In the genomic region with DNA sequence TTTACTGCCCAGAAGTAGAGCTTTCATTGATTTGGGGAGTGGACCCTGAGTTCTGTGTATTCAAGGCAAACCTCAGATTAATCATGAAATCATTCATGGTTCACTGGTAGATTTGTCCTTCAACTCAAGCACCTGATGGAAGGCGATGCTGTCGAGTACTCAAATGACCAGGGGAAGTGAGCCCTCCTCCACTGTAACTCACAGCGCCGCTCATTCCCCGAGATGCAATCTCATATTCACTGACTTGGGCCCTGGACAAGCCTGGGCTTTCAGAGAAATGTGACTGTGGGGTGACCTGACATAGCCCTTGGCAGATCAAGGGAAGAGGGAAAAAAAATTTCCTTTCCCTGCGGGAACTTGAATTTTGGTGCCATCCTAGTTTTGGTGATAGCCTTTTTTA, we compare ENCODE assay signal across 24 cellular contexts.
DNase-seq lines count a peak whose midpoint lies in the region; ATAC-seq and TF ChIP-seq lines count a peak whose summit lies in the region.
"Had no signal": no experiment of that assay in that cellular context is flagged by ENCODE, and none has a peak within 500 bp of the region (broad histone marks: within the 10 kb centered on the region; RNA-seq: fewer than 3 reads in every experiment).

No MANE protein-coding gene starts in this region.

- peak overlapping the region; percentile 12 for H3K4me3 Mint-ChIP-seq in activated naive CD4-positive, alpha-beta T cell treated with anti-CD3 and anti-CD28 coated beads for 36 hours
- H3K4me3 Mint-ChIP-seq in activated CD8-positive, alpha-beta T cell treated with anti-CD3 and anti-CD28 coated beads for 36 hours, result peak overlapping the region; percentile 42
- peak overlapping the region; percentile 50 to 70 for H3K4me3 Mint-ChIP-seq in effector memory CD8-positive, alpha-beta T cell
- H3K4me3 Mint-ChIP-seq: naive B cell had no signal

- H3K27me3 ChIP-seq in thymus (ENCODE audit: control insufficient read depth, insufficient read depth), result no peaks in the 10 kb centered on the region
- H3K27me3 ChIP-seq: heart left ventricle, Peyer's patch, right atrium auricular region, SJCRH30, vagina had no signal

- TF ChIP-seq CTCF in activated CD8-positive, alpha-beta T cell treated with anti-CD3 and anti-CD28 coated beads for 36 hours (IDR thresholded peaks at IDR 0.05), result no peak
- no peak for TF ChIP-seq CTCF in mucosa of descending colon (IDR thresholded peaks at IDR 0.05)

- peaks cover 2% of the 10 kb centered on the region for H3K9me3 Mint-ChIP-seq in activated naive CD4-positive, alpha-beta T cell treated with anti-CD3 and anti-CD28 coated beads for 36 hours
- peaks cover 2% of the 10 kb centered on the region for H3K9me3 Mint-ChIP-seq in activated CD8-positive, alpha-beta T cell treated with anti-CD3 and anti-CD28 coated beads for 36 hours
- H3K9me3 Mint-ChIP-seq in effector memory CD8-positive, alpha-beta T cell, result no peaks in the 10 kb centered on the region
- H3K9me3 Mint-ChIP-seq: naive B cell had no signal

- peaks cover 32% of the 10 kb centered on the region for H3K36me3 Mint-ChIP-seq in activated naive CD4-positive, alpha-beta T cell treated with anti-CD3 and anti-CD28 coated beads for 36 hours (ENCODE audit: low read depth)
- peaks cover 97% of the 10 kb centered on the region for H3K36me3 Mint-ChIP-seq in activated CD8-positive, alpha-beta T cell treated with anti-CD3 and anti-CD28 coated beads for 36 hours (ENCODE audit: low read depth)
- H3K36me3 Mint-ChIP-seq in effector memory CD8-positive, alpha-beta T cell (ENCODE audit: insufficient read depth), result peaks cover 35% of the 10 kb centered on the region

- peak overlapping the region; percentile 34 for H3K27ac ChIP-seq in thymus (ENCODE audit: low read depth)
- H3K27ac ChIP-seq: BLaER1 treated with 17β-estradiol and CSF1 and Interleukin-3, amounts not matched to agents 10 nM and 100 nM; GM23248; right atrium auricular region; SJCRH30; vagina; WERI-Rb-1 had no signal

- no peak for ATAC-seq in activated CD8-positive, alpha-beta T cell treated with anti-CD3 and anti-CD28 coated beads for 36 hours
- ATAC-seq in effector memory CD8-positive, alpha-beta T cell (replicated peaks), result no peak
- ATAC-seq in mucosa of descending colon (no peak), GM21723 (IDR thresholded peaks at IDR 0.05; ENCODE audit: unreplicated experiment) (no peak)
- ATAC-seq: heart left ventricle, left cardiac atrium had no signal

- H3K4me1 Mint-ChIP-seq in activated naive CD4-positive, alpha-beta T cell treated with anti-CD3 and anti-CD28 coated beads for 36 hours (ENCODE audit: low read depth), result peaks cover 82% of the 10 kb centered on the region
- peaks cover 84% of the 10 kb centered on the region for H3K4me1 Mint-ChIP-seq in activated CD8-positive, alpha-beta T cell treated with anti-CD3 and anti-CD28 coated beads for 36 hours (ENCODE audit: low read depth)
- peaks cover 53 to 55% of the 10 kb centered on the region in 2 donors for H3K4me1 Mint-ChIP-seq in effector memory CD8-positive, alpha-beta T cell (ENCODE audit: low read depth in 2 of 2)

- H3K36me3 ChIP-seq in thymus (ENCODE audit: control insufficient read depth, insufficient read depth) (peaks cover 36% of the 10 kb centered on the region), mucosa of descending colon (ENCODE audit: low read depth) (no peaks in the 10 kb centered on the region)
- H3K36me3 ChIP-seq: SJCRH30, WERI-Rb-1 had no signal

- no peaks in the 10 kb centered on the region for H3K9me3 ChIP-seq in thymus (ENCODE audit: control insufficient read depth)
- H3K9me3 ChIP-seq in mucosa of descending colon, result no peaks in the 10 kb centered on the region
- H3K9me3 ChIP-seq: Peyer's patch, SJCRH30, vagina had no signal

- H3K4me3 ChIP-seq in thymus (ENCODE audit: low read length), result no peak overlapping the region
- H3K4me3 ChIP-seq in mucosa of descending colon, result no peak overlapping the region
- H3K4me3 ChIP-seq: BLaER1 treated with 17β-estradiol and CSF1 and Interleukin-3, amounts not matched to agents 10 nM and 100 nM; GM23248; heart left ventricle; Peyer's patch; right atrium auricular region; SJCRH30; vagina had no signal

- CTCF ChIA-PET in activated naive CD4-positive, alpha-beta T cell treated with anti-CD3 and anti-CD28 coated beads for 36 hours (lab: Charles Lee), result interaction anchor here (0.7 to 2.4 kb wide), 10 partner anchors 8 to 161 kb away, joined by 3 to 17 read pairs (median 4); no protein-coding TSS in a partner anchor
- CTCF ChIA-PET in activated CD8-positive, alpha-beta T cell treated with anti-CD3 and anti-CD28 coated beads for 36 hours (lab: Charles Lee), result interaction anchor here (0.9 to 2.7 kb wide), 16 partner anchors 8 to 200 kb away, joined by 3 to 37 read pairs (median 6); a partner anchor contains a TSS

- POLR2A ChIA-PET in activated CD8-positive, alpha-beta T cell treated with anti-CD3 and anti-CD28 coated beads for 36 hours (lab: Charles Lee), result interaction anchor here (0.8 to 4.4 kb wide), 18 partner anchors 8 to 370 kb away, joined by 3 to 60 read pairs (median 8); a partner anchor contains a TSS

- no peaks in the 10 kb centered on the region for H3K27me3 Mint-ChIP-seq in activated naive CD4-positive, alpha-beta T cell treated with anti-CD3 and anti-CD28 coated beads for 36 hours (ENCODE audit: low read depth)
- no peaks in the 10 kb centered on the region for H3K27me3 Mint-ChIP-seq in activated CD8-positive, alpha-beta T cell treated with anti-CD3 and anti-CD28 coated beads for 36 hours
- no peaks in the 10 kb centered on the region for H3K27me3 Mint-ChIP-seq in effector memory CD8-positive, alpha-beta T cell
- H3K27me3 Mint-ChIP-seq: naive B cell had no signal

- H3K4me1 ChIP-seq in thymus (ENCODE audit: control insufficient read depth, insufficient read depth, low read length), result peaks cover 32% of the 10 kb centered on the region
- peaks cover 24% of the 10 kb centered on the region for H3K4me1 ChIP-seq in mucosa of descending colon (ENCODE audit: low read depth)

- DNase-seq in activated naive CD4-positive, alpha-beta T cell treated with anti-CD3 and anti-CD28 coated beads for 36 hours, result no peak
- DNase-seq in activated naive CD4-positive, alpha-beta T cell (lab: John Stamatoyannopoulos, UW), result no peak
- DNase-seq in activated CD8-positive, alpha-beta T cell treated with anti-CD3 and anti-CD28 coated beads for 36 hours, result no peak
- no peak for DNase-seq in effector memory CD8-positive, alpha-beta T cell
- DNase-seq in mucosa of descending colon (no peak), NCI-H82 treated with DMSO at 0.1 percent for 48 hours (lab: John Stamatoyannopoulos, UW; ENCODE audit: unreplicated experiment) (no peak)
- DNase-seq: caudate nucleus, dermis blood vessel endothelial cell, GM23248, Karpas-422, left cardiac atrium, mesenchymal stem cell, naive B cell, NCI-H1092, NCI-H2081, SJCRH30, WERI-Rb-1 had no signal

- peak overlapping the region; percentile 88 for H3K27ac Mint-ChIP-seq in activated naive CD4-positive, alpha-beta T cell treated with anti-CD3 and anti-CD28 coated beads for 36 hours
- H3K27ac Mint-ChIP-seq in activated CD8-positive, alpha-beta T cell treated with anti-CD3 and anti-CD28 coated beads for 36 hours, result peak overlapping the region; percentile 100
- H3K27ac Mint-ChIP-seq in effector memory CD8-positive, alpha-beta T cell, result peak overlapping the region; percentile 95 to 98

- WGBS in thymus, result 95% methylated on average over 6 of the region's 6 CpGs

- intact Hi-C loops in activated naive CD4-positive, alpha-beta T cell treated with anti-CD3 and anti-CD28 coated beads for 36 hours (cut with micrococcal nuclease), result loop anchor here (1.0 to 2.0 kb wide), 9 partner anchors 9 to 200 kb away; no protein-coding TSS in a partner anchor
- intact Hi-C loops in activated CD8-positive, alpha-beta T cell treated with anti-CD3 and anti-CD28 coated beads for 36 hours (cut with micrococcal nuclease), result loop anchor here (1.0 to 10.0 kb wide), 6 partner anchors 9 to 159 kb away; no protein-coding TSS in a partner anchor
- intact Hi-C loops in mucosa of descending colon (cut with DNase I, micrococcal nuclease), result no loop called here

Comparison
In these comparisons a context has a peak if more than half of its experiments do, and no peak if none do; other contexts are left out.
1. intact Hi-C loops: an anchor here in activated naive CD4-positive, alpha-beta T cell treated with anti-CD3 and anti-CD28 coated beads for 36 hours (1.0 to 2.0 kb wide) and activated CD8-positive, alpha-beta T cell treated with anti-CD3 and anti-CD28 coated beads for 36 hours (1.0 to 10.0 kb wide); none called in mucosa of descending colon.